Comparison of ENCODE assay signal across 18 cellular contexts in the genomic region with DNA sequence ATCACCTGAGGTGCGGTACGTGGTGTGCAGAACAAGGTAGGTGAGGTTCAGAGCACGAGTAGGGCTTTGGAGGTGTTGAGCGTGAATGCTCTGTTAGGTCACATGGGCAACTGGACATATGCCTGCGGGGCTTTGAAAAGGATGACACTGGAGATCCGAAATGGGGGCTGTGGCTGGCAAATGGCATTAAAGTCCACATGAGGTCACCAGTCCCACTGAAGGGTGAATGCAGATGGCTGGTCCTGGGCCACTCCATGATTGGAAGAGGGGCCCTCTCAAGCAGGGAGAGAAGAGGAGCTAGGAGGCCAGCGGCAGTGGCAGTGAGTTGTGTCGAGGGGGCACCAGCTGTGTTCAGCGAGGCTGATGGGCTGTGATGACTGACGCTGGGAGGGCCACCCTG.
DNase-seq lines count a peak whose midpoint lies in the region; ATAC-seq and TF ChIP-seq lines count a peak whose summit lies in the region.
"Had no signal": no experiment of that assay in that cellular context is flagged by ENCODE, and none has a peak within 500 bp of the region (broad histone marks: within the 10 kb centered on the region; RNA-seq: fewer than 3 reads in every experiment).

No MANE protein-coding gene starts in this region.

- no peak for TF ChIP-seq EP300 in sigmoid colon (IDR thresholded peaks at IDR 0.05)

- no peak for TF ChIP-seq POLR2A in sigmoid colon (IDR thresholded peaks at IDR 0.05)

- TF ChIP-seq CTCF in chondrocyte (IDR thresholded peaks at IDR 0.05) (no peak), sigmoid colon (IDR thresholded peaks at IDR 0.05) (no peak)

- H3K4me3 ChIP-seq in sigmoid colon: no peak overlapping the region
- H3K4me3 ChIP-seq: BLaER1, GM23248 had no signal

- intact Hi-C loops in cardiac septum (cut with DNase I): no loop called here
- intact Hi-C loops in Right ventricle myocardium inferior (cut with DNase I): no loop called here
- intact Hi-C loops in sigmoid colon (cut with DNase I): no loop called here

- peak; percentile 41 for DNase-seq in cardiac septum (ENCODE audit: low spot score)
- no peak for DNase-seq in Right ventricle myocardium inferior (ENCODE audit: missing footprints)
- peak; percentile 20 for DNase-seq in chondrocyte (ENCODE audit: low spot score)
- peak; percentile 41 for DNase-seq in sigmoid colon
- DNase-seq in SW 1271 (lab: John Stamatoyannopoulos, UW): no peak
- no peak for DNase-seq in superior temporal gyrus (ENCODE audit: extremely low spot score)
- DNase-seq: Caco-2; CD4-positive, CD25-positive, alpha-beta regulatory T cell; CD8-positive, alpha-beta T cell; DMS153; DND-41; GM23248; H7; HCEC 1CT had no signal

- H3K36me3 ChIP-seq in sigmoid colon: no peaks in the 10 kb centered on the region
- H3K36me3 ChIP-seq: BLaER1 had no signal

- no peaks in the 10 kb centered on the region for H3K9me3 ChIP-seq in sigmoid colon
- H3K9me3 ChIP-seq: BLaER1, Caco-2 had no signal

- no peak overlapping the region for H3K27ac Mint-ChIP-seq in chondrocyte (ENCODE audit: unreplicated experiment)
- H3K27ac Mint-ChIP-seq: B cell; CD8-positive, alpha-beta T cell had no signal

- H3K27ac ChIP-seq in sigmoid colon: no peak overlapping the region
- H3K27ac ChIP-seq: 22Rv1, BLaER1, C4-2B, GM23248 had no signal

- peaks cover 13% of the 10 kb centered on the region for H3K27me3 Mint-ChIP-seq in chondrocyte (ENCODE audit: low read depth)
- H3K27me3 Mint-ChIP-seq: CD4-positive, CD25-positive, alpha-beta regulatory T cell had no signal

- H3K27me3 ChIP-seq in sigmoid colon: no peaks in the 10 kb centered on the region
- H3K27me3 ChIP-seq: BLaER1 had no signal

- H3K4me1 Mint-ChIP-seq in chondrocyte (ENCODE audit: low read depth): peaks cover 11% of the 10 kb centered on the region
- H3K4me1 Mint-ChIP-seq: B cell; CD4-positive, CD25-positive, alpha-beta regulatory T cell had no signal

- no peak for ATAC-seq in Right ventricle myocardium inferior
- ATAC-seq: CD8-positive, alpha-beta T cell had no signal

- H3K9me3 Mint-ChIP-seq in chondrocyte (ENCODE audit: low read depth): peaks cover 13% of the 10 kb centered on the region
- H3K9me3 Mint-ChIP-seq: CD8-positive, alpha-beta T cell had no signal

- peaks cover 0 to 11% (median 6%) of the 10 kb centered on the region in 4 donors for H3K4me1 ChIP-seq in sigmoid colon
- H3K4me1 ChIP-seq: BLaER1 had no signal

- H3K36me3 Mint-ChIP-seq in chondrocyte (ENCODE audit: low read depth): no peaks in the 10 kb centered on the region
- H3K36me3 Mint-ChIP-seq: CD4-positive, CD25-positive, alpha-beta regulatory T cell; CD8-positive, alpha-beta T cell had no signal

- no peak overlapping the region for H3K4me3 Mint-ChIP-seq in chondrocyte (ENCODE audit: unreplicated experiment)
- H3K4me3 Mint-ChIP-seq: B cell; CD4-positive, CD25-positive, alpha-beta regulatory T cell; CD8-positive, alpha-beta T cell had no signal

- WGBS in sigmoid colon, 2 donors: 95 to 96% methylated on average over 10 of the region's 10 CpGs

Comparison
In these comparisons a context has a peak if more than half of its experiments do, and no peak if none do; other contexts are left out.
1. DNase-seq: peak in cardiac septum (single experiment), chondrocyte (single experiment) and sigmoid colon (single experiment); none in Right ventricle myocardium inferior (single experiment), SW 1271 (0 of 2) and superior temporal gyrus (single experiment).